In genomic region chr6:57089265-57089664, GRCh38 we compare ENCODE assay signal across 8 cellular contexts. TPM values are rescaled to one million over a fixed set of nuclear protein-coding genes. Genes with fewer than 3 reads are reported as not detected.
DNase-seq lines count a peak whose midpoint lies in the region; ATAC-seq and TF ChIP-seq lines count a peak whose summit lies in the region.

No MANE protein-coding gene starts in this region.

- no peaks in the 10 kb centered on the region for H3K9me3 Mint-ChIP-seq in glutamatergic neuron (ENCODE audit: unreplicated experiment)
- H3K9me3 Mint-ChIP-seq in stimulated activated effector memory CD8-positive, alpha-beta T cell treated with anti-CD3 and anti-CD28 coated beads, Interleukin-12 subunit alpha, Interleukin-12 subunit beta, amount 100 ng/mL, for 72 hours = no peaks in the 10 kb centered on the region

- no peak for ATAC-seq in stimulated activated effector memory CD8-positive, alpha-beta T cell treated with anti-CD3 and anti-CD28 coated beads, Interleukin-12 subunit alpha, Interleukin-12 subunit beta, amount 100 ng/mL, for 72 hours
- ATAC-seq in GM18868 (IDR thresholded peaks at IDR 0.05; ENCODE audit: unreplicated experiment) = no peak
- ATAC-seq in left colon = no peak

- H3K4me3 Mint-ChIP-seq in glutamatergic neuron (ENCODE audit: unreplicated experiment) = peak overlapping the region; percentile 86
- peak overlapping the region; percentile 74 for H3K4me3 Mint-ChIP-seq in stimulated activated effector memory CD8-positive, alpha-beta T cell treated with anti-CD3 and anti-CD28 coated beads, Interleukin-12 subunit alpha, Interleukin-12 subunit beta, amount 100 ng/mL, for 72 hours

- peaks cover 7% of the 10 kb centered on the region for H3K27me3 Mint-ChIP-seq in glutamatergic neuron (ENCODE audit: unreplicated experiment)

- TF ChIP-seq CTCF in WERI-Rb-1 (IDR thresholded peaks at IDR 0.05; ENCODE audit: low read depth, low read length) (no peak), glutamatergic neuron (IDR thresholded peaks at IDR 0.05; ENCODE audit: partially characterized antibody, unreplicated experiment) (no peak)

- H3K27me3 ChIP-seq in WERI-Rb-1 (ENCODE audit: insufficient read depth, low read depth, severe bottlenecking) = no peaks in the 10 kb centered on the region

- peaks cover 30% of the 10 kb centered on the region for H3K36me3 ChIP-seq in WERI-Rb-1

- H3K36me3 Mint-ChIP-seq in glutamatergic neuron (ENCODE audit: unreplicated experiment) = no peaks in the 10 kb centered on the region
- peaks cover 40% of the 10 kb centered on the region for H3K36me3 Mint-ChIP-seq in stimulated activated effector memory CD8-positive, alpha-beta T cell treated with anti-CD3 and anti-CD28 coated beads, Interleukin-12 subunit alpha, Interleukin-12 subunit beta, amount 100 ng/mL, for 72 hours

- H3K4me1 Mint-ChIP-seq in glutamatergic neuron (ENCODE audit: low read depth, unreplicated experiment) = peaks cover 32% of the 10 kb centered on the region
- peaks cover 35% of the 10 kb centered on the region for H3K4me1 Mint-ChIP-seq in stimulated activated effector memory CD8-positive, alpha-beta T cell treated with anti-CD3 and anti-CD28 coated beads, Interleukin-12 subunit alpha, Interleukin-12 subunit beta, amount 100 ng/mL, for 72 hours

- intact Hi-C loops in left colon (cut with DNase I, micrococcal nuclease) = no loop called here

- no peaks in the 10 kb centered on the region for H3K9me3 ChIP-seq in WERI-Rb-1 (ENCODE audit: severe bottlenecking)

- peak overlapping the region; percentile 48 for H3K27ac ChIP-seq in WERI-Rb-1

- peak overlapping the region; percentile 55 for H3K4me3 ChIP-seq in WERI-Rb-1 (ENCODE audit: low read depth, low read length)

- DNase-seq in NCI-H82 (lab: John Stamatoyannopoulos, UW) (peak; percentile 72), NCI-H82 treated with DMSO at 0.1 percent for 48 hours (lab: John Stamatoyannopoulos, UW; ENCODE audit: unreplicated experiment) (no peak), WERI-Rb-1 (no peak), glutamatergic neuron (no peak), left colon (no peak)
- DNase-seq in stimulated activated effector memory CD8-positive, alpha-beta T cell treated with anti-CD3 and anti-CD28 coated beads, Interleukin-12 subunit alpha, Interleukin-12 subunit beta, amount 100 ng/mL, for 72 hours (ENCODE audit: low spot score in 2 of 2) = no peak
- no peak for DNase-seq in activated CD4-positive, CD25-positive, alpha-beta regulatory T cell treated with anti-CD3 and anti-CD28 coated beads, Interleukin-2, amount 50 U/mL, for 72 hours

- H3K27ac Mint-ChIP-seq in glutamatergic neuron (ENCODE audit: unreplicated experiment) = peak overlapping the region; percentile 93
- H3K27ac Mint-ChIP-seq in stimulated activated effector memory CD8-positive, alpha-beta T cell treated with anti-CD3 and anti-CD28 coated beads, Interleukin-12 subunit alpha, Interleukin-12 subunit beta, amount 100 ng/mL, for 72 hours = peak overlapping the region; percentile 74

RNA-seq across cellular contexts. Expression of gene ZNF451, which starts 0.7 kb away (rescaled TPM):
- total RNA-seq in glutamatergic neuron (ENCODE audit: unreplicated experiment) = 79.6 TPM
- 10 to 100 TPM; 37.3 to 38.3 TPM for total RNA-seq in left colon

RNA-seq across cellular contexts. Expression of gene KIAA1586, which starts 42.8 kb away (rescaled TPM):
- total RNA-seq in glutamatergic neuron (ENCODE audit: unreplicated experiment) (31.3 TPM), left colon (1 to 10 TPM; 5.1 to 5.3 TPM)
